Comparison of ENCODE assay signal across 10 cellular contexts in genomic region chr1:175597969-175598765, GRCh38.
DNase-seq lines count a peak whose midpoint lies in the region; ATAC-seq, FAIRE-seq and TF ChIP-seq lines count a peak whose summit lies in the region.
"Had no signal": no experiment of that assay in that cellular context is flagged by ENCODE, and none has a peak within 500 bp of the region (broad histone marks: within the 10 kb centered on the region; RNA-seq: fewer than 3 reads in every experiment).

No MANE protein-coding gene starts in this region.

- H3K27ac ChIP-seq in GM12878 (ENCODE audit: control insufficient read depth, insufficient read depth) (peak overlapping the region; percentile 1; the same call in 1 of the 2 replicates), smooth muscle cell (ENCODE audit: low read depth) (no peak overlapping the region)

- CTCF ChIA-PET in GM12878 (lab: Yijun Ruan, JAX): interaction anchor here (1.1 kb wide), 1 partner anchor 11 kb away, joined by 3 read pairs; no protein-coding TSS in a partner anchor

- in situ Hi-C loops in GM12878 (cut with MboI): no loop called here

- H4K20me1 ChIP-seq in GM12878 (ENCODE audit: control insufficient read depth, insufficient read depth): no peaks in the 10 kb centered on the region
- no peaks in the 10 kb centered on the region for H4K20me1 ChIP-seq in smooth muscle cell (ENCODE audit: low read depth)

- intact Hi-C loops in GM12878 (cut with micrococcal nuclease; ENCODE audit: unreplicated experiment): no loop called here

- RAD21 ChIA-PET in GM12878 (lab: Charles Lee; ENCODE audit: unreplicated experiment): no interaction called here

- H3K27me3 ChIP-seq in GM12878 (replicated peaks in 1 of 2; ENCODE audit: control insufficient read depth in 2 of 2, insufficient read depth in 2 of 2, low read length in 1 of 2) (no peaks in the 10 kb centered on the region; a peak in 1 of 4 replicates), smooth muscle cell (ENCODE audit: low read depth) (peaks cover 73% of the 10 kb centered on the region)

- TF ChIP-seq RAD21 in GM12878 (IDR thresholded peaks at IDR 0.05; ENCODE audit: insufficient read depth, low read depth, low read length): no peak

- no peak for TF ChIP-seq CTCF in GM12878 (IDR thresholded peaks at IDR 0.05 in 2 of 3, conservative IDR thresholded peaks at IDR 0.05 in 1 of 3; ENCODE audit: control insufficient read depth in 2 of 3, extremely low read depth in 1 of 3, insufficient read depth in 1 of 3, low read depth in 3 of 3, low read length in 3 of 3)
- TF ChIP-seq CTCF in smooth muscle cell (IDR thresholded peaks at IDR 0.05; ENCODE audit: borderline replicate concordance, insufficient read depth, poor library complexity, severe bottlenecking): no peak

- no TSS peak for BruUV-seq in GM12878 (replicated peaks; lab: Mats Ljungman, UMichigan)

- H3K4me1 ChIP-seq in GM12878 (ENCODE audit: control insufficient read depth, insufficient read depth, low read length) (peaks cover 42% of the 10 kb centered on the region), smooth muscle cell (ENCODE audit: low read depth) (no peaks in the 10 kb centered on the region)

- POLR2A ChIA-PET in GM12878 (lab: Charles Lee): no interaction called here

- H3K9ac ChIP-seq in GM12878 (ENCODE audit: control insufficient read depth, insufficient read depth, low read length) (no peak overlapping the region), smooth muscle cell (ENCODE audit: low read depth) (no peak overlapping the region)

- H3K79me2 ChIP-seq in GM12878 (ENCODE audit: control insufficient read depth, insufficient read depth, low read length): no peaks in the 10 kb centered on the region
- H3K79me2 ChIP-seq in smooth muscle cell (ENCODE audit: low read depth): no peaks in the 10 kb centered on the region

- TF ChIP-seq EP300 in GM12878 (IDR thresholded peaks at IDR 0.05; ENCODE audit: borderline replicate concordance in 1 of 2, control insufficient read depth in 1 of 2, low read depth in 2 of 2, low read length in 2 of 2): 0 out of 4 replicates have a peak, but pooled peaks of 1 of the 2 experiments have one; percentile 15

- peak overlapping the region; percentile 92 for H3K4me2 ChIP-seq in GM12878 (ENCODE audit: control insufficient read depth, insufficient read depth)
- peak overlapping the region; percentile 1 for H3K4me2 ChIP-seq in smooth muscle cell

- TF ChIP-seq POLR2A in GM12878 (IDR thresholded peaks at IDR 0.05; ENCODE audit: low read depth, low read length): no peak

- H3K36me3 ChIP-seq in GM12878 (ENCODE audit: control insufficient read depth in 2 of 2, insufficient read depth in 2 of 2, low read length in 1 of 2): no peaks in the 10 kb centered on the region
- H3K36me3 ChIP-seq in smooth muscle cell (ENCODE audit: low read depth): no peaks in the 10 kb centered on the region

- H3F3A ChIP-seq in smooth muscle cell (ENCODE audit: low read depth): no peaks in the 10 kb centered on the region

- peak; percentile 51 for DNase-seq in GM12878 (ENCODE audit: low read depth, low spot score)
- no peak for DNase-seq in smooth muscle cell (lab: John Stamatoyannopoulos, UW; ENCODE audit: unreplicated experiment)
- DNase-seq in DMS53 treated with DMSO at 0.1 percent for 48 hours (lab: John Stamatoyannopoulos, UW; ENCODE audit: unreplicated experiment): no peak
- no peak for DNase-seq in NCI-H2081 (lab: John Stamatoyannopoulos, UW)
- DNase-seq in HPDE6-E6E7 (ENCODE audit: extremely low spot score): no peak
- DNase-seq: activated CD4-positive, alpha-beta T cell treated with anti-CD3 and anti-CD28 coated beads, Interleukin-2, amount 50 U/mL, for 4 hours; OCI-M1 had no signal

- peak; percentile 52 for FAIRE-seq in GM12878 (lab: Jason Lieb, UNC)
- FAIRE-seq: islet of Langerhans had no signal

- SMC1A ChIA-PET in GM12878 (lab: Charles Lee; ENCODE audit: uncharacterized antibody, unreplicated experiment): interaction anchor here (1.2 kb wide), 1 partner anchor 9 kb away, joined by 3 read pairs; no protein-coding TSS in a partner anchor

- peak; percentile 35 for ATAC-seq in GM19035 (IDR thresholded peaks at IDR 0.05; ENCODE audit: unreplicated experiment)
- ATAC-seq in HG02981 (IDR thresholded peaks at IDR 0.05; ENCODE audit: unreplicated experiment): peak; percentile 43
- peak; percentile 65 for ATAC-seq in GM12878

- no peak overlapping the region for H2AFZ ChIP-seq in GM12878 (ENCODE audit: control insufficient read depth, low read depth, low read length)
- H2AFZ ChIP-seq in smooth muscle cell (ENCODE audit: low read depth): no peak overlapping the region

- H3K4me3 ChIP-seq in GM12878: no peak overlapping the region
- no peak overlapping the region for H3K4me3 ChIP-seq in smooth muscle cell

- no peaks in the 10 kb centered on the region for H3K9me3 ChIP-seq in GM12878 (replicated peaks; ENCODE audit: control insufficient read depth, insufficient read depth, low read length)
- no peaks in the 10 kb centered on the region for H3K9me3 ChIP-seq in smooth muscle cell (replicated peaks; ENCODE audit: low read depth)

- WGBS in GM12878 (ENCODE audit: insufficient coverage, insufficient replicate concordance, low lambda C conversion rate, missing lambda C conversion rate): 7% methylated on average over 7 of the region's 7 CpGs
- WGBS in smooth muscle cell (ENCODE audit: low lambda C conversion rate): 65% methylated on average over 7 of the region's 7 CpGs

TF ChIP-seq in GM12878, 131 proteins besides CTCF, POLR2A, EP300 and RAD21 (continues in another document):
- TF ChIP-seq SPI1 (IDR thresholded peaks at IDR 0.05; ENCODE audit: borderline replicate concordance, insufficient read depth, low read depth, low read length) (no peak; the same call in 1 of the 2 replicates), DPF2 (IDR thresholded peaks at IDR 0.05) (no peak), EZH2 (IDR thresholded peaks at IDR 0.05; ENCODE audit: borderline replicate concordance, control insufficient read depth, low read depth, low read length) (no peak), TARDBP (IDR thresholded peaks at IDR 0.05; ENCODE audit: borderline replicate concordance) (no peak), PML (IDR thresholded peaks at IDR 0.05; ENCODE audit: low read length) (no peak), ESRRA (IDR thresholded peaks at IDR 0.05; ENCODE audit: low read length) (no peak), PRDM15 (CRISPR knock-in tag; IDR thresholded peaks at IDR 0.05) (no peak), EED (IDR thresholded peaks at IDR 0.05; ENCODE audit: low read depth) (peak; percentile 77)
- TF ChIP-seq, protein P1, sequence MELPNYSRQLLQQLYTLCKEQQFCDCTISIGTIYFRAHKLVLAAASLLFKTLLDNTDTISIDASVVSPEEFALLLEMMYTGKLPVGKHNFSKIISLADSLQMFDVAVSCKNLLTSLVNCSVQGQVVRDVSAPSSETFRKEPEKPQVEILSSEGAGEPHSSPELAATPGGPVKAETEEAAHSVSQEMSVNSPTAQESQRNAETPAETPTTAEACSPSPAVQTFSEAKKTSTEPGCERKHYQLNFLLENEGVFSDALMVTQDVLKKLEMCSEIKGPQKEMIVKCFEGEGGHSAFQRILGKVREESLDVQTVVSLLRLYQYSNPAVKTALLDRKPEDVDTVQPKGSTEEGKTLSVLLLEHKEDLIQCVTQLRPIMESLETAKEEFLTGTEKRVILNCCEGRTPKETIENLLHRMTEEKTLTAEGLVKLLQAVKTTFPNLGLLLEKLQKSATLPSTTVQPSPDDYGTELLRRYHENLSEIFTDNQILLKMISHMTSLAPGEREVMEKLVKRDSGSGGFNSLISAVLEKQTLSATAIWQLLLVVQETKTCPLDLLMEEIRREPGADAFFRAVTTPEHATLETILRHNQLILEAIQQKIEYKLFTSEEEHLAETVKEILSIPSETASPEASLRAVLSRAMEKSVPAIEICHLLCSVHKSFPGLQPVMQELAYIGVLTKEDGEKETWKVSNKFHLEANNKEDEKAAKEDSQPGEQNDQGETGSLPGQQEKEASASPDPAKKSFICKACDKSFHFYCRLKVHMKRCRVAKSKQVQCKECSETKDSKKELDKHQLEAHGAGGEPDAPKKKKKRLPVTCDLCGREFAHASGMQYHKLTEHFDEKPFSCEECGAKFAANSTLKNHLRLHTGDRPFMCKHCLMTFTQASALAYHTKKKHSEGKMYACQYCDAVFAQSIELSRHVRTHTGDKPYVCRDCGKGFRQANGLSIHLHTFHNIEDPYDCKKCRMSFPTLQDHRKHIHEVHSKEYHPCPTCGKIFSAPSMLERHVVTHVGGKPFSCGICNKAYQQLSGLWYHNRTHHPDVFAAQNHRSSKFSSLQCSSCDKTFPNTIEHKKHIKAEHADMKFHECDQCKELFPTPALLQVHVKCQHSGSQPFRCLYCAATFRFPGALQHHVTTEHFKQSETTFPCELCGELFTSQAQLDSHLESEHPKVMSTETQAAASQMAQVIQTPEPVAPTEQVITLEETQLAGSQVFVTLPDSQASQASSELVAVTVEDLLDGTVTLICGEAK (IDR thresholded peaks at IDR 0.05; ENCODE audit: borderline replicate concordance): no peak
